ENCODE assay signal across 8 cellular contexts in genomic region chr6:150685860-150686259, GRCh38.
DNase-seq lines count a peak whose midpoint lies in the region; ATAC-seq, FAIRE-seq and TF ChIP-seq lines count a peak whose summit lies in the region.

No MANE protein-coding gene starts in this region.

- no peaks in the 10 kb centered on the region for H3K27me3 Mint-ChIP-seq in astrocyte (ENCODE audit: low read depth, unreplicated experiment)
- no peaks in the 10 kb centered on the region for H3K27me3 Mint-ChIP-seq in memory B cell

- no peak overlapping the region for H2BK5ac ChIP-seq in neuronal stem cell (ENCODE audit: low read length)

- TF ChIP-seq POLR2A in adrenal gland (IDR thresholded peaks at IDR 0.05): no peak

- no peak overlapping the region for H3K9ac ChIP-seq in astrocyte (ENCODE audit: low read length)
- H3K9ac ChIP-seq in neuronal stem cell (ENCODE audit: low read depth, low read length, poor library complexity): no peak overlapping the region

- H3K27me3 ChIP-seq in Panc1 (ENCODE audit: control insufficient read depth, insufficient read depth, low read length): no peaks in the 10 kb centered on the region
- H3K27me3 ChIP-seq in astrocyte (ENCODE audit: insufficient read depth, low read length): no peaks in the 10 kb centered on the region
- H3K27me3 ChIP-seq in adrenal gland: no peaks in the 10 kb centered on the region
- no peaks in the 10 kb centered on the region for H3K27me3 ChIP-seq in neuronal stem cell (ENCODE audit: control insufficient read depth in 3 of 3, insufficient read depth in 3 of 3, low read depth in 1 of 3, low read length in 3 of 3)

- H3K4ac ChIP-seq in neuronal stem cell (ENCODE audit: low read length): no peak overlapping the region

- H2AK5ac ChIP-seq in neuronal stem cell (ENCODE audit: low read depth, low read length): no peak overlapping the region

- in situ Hi-C loops in Panc1 (cut with HindIII; ENCODE audit: low pct_unique_long_range_greater_than_20kb, low sequenced_read_pairs): no loop called here

- 56 to 84% (median 69%) methylated on average over 4 of the region's 4 CpGs for WGBS in adrenal gland, 4 donors
- no CpG with 5 or more reads among the region's 4 CpGs for WGBS in neuronal stem cell (ENCODE audit: extremely low coverage in 2 of 2, insufficient read length in 2 of 2, insufficient replicate concordance in 1 of 2), 2 donors

- no peak overlapping the region for H2BK15ac ChIP-seq in neuronal stem cell (ENCODE audit: low read length)

- H3K4me3 Mint-ChIP-seq in astrocyte (ENCODE audit: unreplicated experiment) (no peak overlapping the region), memory B cell (peak overlapping the region; percentile 14)

- no peaks in the 10 kb centered on the region for H3K36me3 ChIP-seq in Panc1 (ENCODE audit: control insufficient read depth, insufficient read depth, low read length)
- no peaks in the 10 kb centered on the region for H3K36me3 ChIP-seq in astrocyte (ENCODE audit: insufficient read depth, low read length)
- no peaks in the 10 kb centered on the region for H3K36me3 ChIP-seq in adrenal gland (replicated peaks in 1 of 2)
- H3K36me3 ChIP-seq in neuronal stem cell (replicated peaks in 1 of 2; ENCODE audit: control insufficient read depth in 2 of 2, insufficient read depth in 2 of 2, low read length in 2 of 2): no peaks in the 10 kb centered on the region

- POLR2A ChIA-PET in Panc1 (lab: Charles Lee): no interaction called here

- CTCF ChIA-PET in Panc1 (lab: Charles Lee): interaction anchor here (0.5 to 1.1 kb wide), 2 partner anchors 12 to 49 kb away, joined by 3 read pairs; no protein-coding TSS in a partner anchor

- no peak overlapping the region for H4K91ac ChIP-seq in neuronal stem cell (ENCODE audit: low read depth, low read length, poor library complexity)

- intact Hi-C loops in Panc1 (cut with micrococcal nuclease; ENCODE audit: unreplicated experiment) (no loop called here), adrenal gland (cut with DNase I) (no loop called here)

- no peak overlapping the region for H2BK12ac ChIP-seq in neuronal stem cell (ENCODE audit: low read length)

- H3K9me3 Mint-ChIP-seq in astrocyte (ENCODE audit: unreplicated experiment) (no peaks in the 10 kb centered on the region), memory B cell (no peaks in the 10 kb centered on the region)

- no peak overlapping the region for H3K27ac ChIP-seq in Panc1 (ENCODE audit: low read length)
- H3K27ac ChIP-seq in astrocyte (ENCODE audit: low read depth, low read length): no peak overlapping the region
- no peak overlapping the region for H3K27ac ChIP-seq in adrenal gland
- no peak overlapping the region for H3K27ac ChIP-seq in neuronal stem cell (replicated peaks; ENCODE audit: low read length)

- no peak overlapping the region for H3K14ac ChIP-seq in neuronal stem cell (ENCODE audit: low read length)

- H2BK120ac ChIP-seq in neuronal stem cell (ENCODE audit: low read depth, low read length): no peak overlapping the region

- H3K4me1 ChIP-seq in Panc1 (ENCODE audit: control insufficient read depth, insufficient read depth, low read length) (no peaks in the 10 kb centered on the region), astrocyte (ENCODE audit: insufficient read depth, low read length) (no peaks in the 10 kb centered on the region), adrenal gland (replicated peaks in 1 of 2) (no peaks in the 10 kb centered on the region), neuronal stem cell (ENCODE audit: control insufficient read depth in 2 of 2, insufficient read depth in 1 of 2, low read depth in 1 of 2, low read length in 2 of 2) (peaks cover 4 to 13% of the 10 kb centered on the region in 2 donors)

- H3K23ac ChIP-seq in neuronal stem cell (ENCODE audit: low read depth, low read length, poor library complexity): no peak overlapping the region

- H4K8ac ChIP-seq in neuronal stem cell (ENCODE audit: low read depth, low read length): no peak overlapping the region

- H4K20me1 ChIP-seq in astrocyte (ENCODE audit: insufficient read depth, low read length): no peaks in the 10 kb centered on the region

- no peak overlapping the region for H3K4me3 ChIP-seq in GM12875 (ENCODE audit: low read depth, low read length)
- H3K4me3 ChIP-seq in Panc1 (ENCODE audit: low read depth in 2 of 2, low read length in 2 of 2): no peak overlapping the region
- no peak overlapping the region for H3K4me3 ChIP-seq in astrocyte (ENCODE audit: insufficient read depth, low read depth, low read length)
- H3K4me3 ChIP-seq in adrenal gland: no peak overlapping the region
- H3K4me3 ChIP-seq in neuronal stem cell (ENCODE audit: low read length in 2 of 2): no peak overlapping the region

- ATAC-seq in HG03039 (IDR thresholded peaks at IDR 0.05; ENCODE audit: unreplicated experiment) (peak; percentile 51), Panc1 (no peak), memory B cell (ENCODE audit: low read depth) (peak; percentile 52)

- H3K79me1 ChIP-seq in neuronal stem cell (ENCODE audit: low read depth, low read length): peaks cover 2% of the 10 kb centered on the region

- H2AFZ ChIP-seq in astrocyte (ENCODE audit: low read depth, low read length): no peak overlapping the region
- no peak overlapping the region for H2AFZ ChIP-seq in neuronal stem cell (ENCODE audit: low read length)

- H3K4me2 ChIP-seq in astrocyte (ENCODE audit: low read length) (no peak overlapping the region), neuronal stem cell (ENCODE audit: insufficient read depth, low read length, poor library complexity, severe bottlenecking) (no peak overlapping the region)

- no peak for FAIRE-seq in astrocyte (lab: Jason Lieb, UNC)

- H3K4me1 Mint-ChIP-seq in astrocyte (ENCODE audit: low read depth, unreplicated experiment): peaks cover 5% of the 10 kb centered on the region
- peaks cover 65% of the 10 kb centered on the region for H3K4me1 Mint-ChIP-seq in memory B cell

- H3K79me2 ChIP-seq in astrocyte (ENCODE audit: insufficient read depth, low read length): no peaks in the 10 kb centered on the region

- H3K27ac Mint-ChIP-seq in astrocyte (ENCODE audit: unreplicated experiment): no peak overlapping the region
- H3K27ac Mint-ChIP-seq in memory B cell: peak overlapping the region; percentile 94

- DNase-seq in AG09319 (ENCODE audit: extremely low read depth, low read depth) (no peak), Panc1 (ENCODE audit: low read depth, low spot score) (peak; percentile 4), astrocyte (ENCODE audit: low read depth) (no peak), memory B cell (ENCODE audit: low spot score in 2 of 2) (peak; percentile 54 to 60), adrenal gland (no peak), neuronal stem cell (ENCODE audit: low spot score) (no peak)

- TF ChIP-seq CTCF in AG09319 (IDR thresholded peaks at IDR 0.05; ENCODE audit: low read depth, low read length): peak; percentile 39
- peak; percentile 77 for TF ChIP-seq CTCF in GM12875 (IDR thresholded peaks at IDR 0.05; ENCODE audit: borderline replicate concordance, insufficient read depth, low read depth, low read length)
- peak; percentile 83 for TF ChIP-seq CTCF in Panc1 (IDR thresholded peaks at IDR 0.05)
- peak; percentile 48 for TF ChIP-seq CTCF in astrocyte (IDR thresholded peaks at IDR 0.05; ENCODE audit: insufficient read depth, low read depth, low read length)
- TF ChIP-seq CTCF in adrenal gland (IDR thresholded peaks at IDR 0.05): peak in 1 of 6 experiments; percentile 33

- peaks cover 10% of the 10 kb centered on the region for H3K36me3 Mint-ChIP-seq in astrocyte (ENCODE audit: low read depth, unreplicated experiment)
- H3K36me3 Mint-ChIP-seq in memory B cell: peaks cover 7% of the 10 kb centered on the region

- no peak overlapping the region for H3K18ac ChIP-seq in neuronal stem cell (ENCODE audit: low read length)

- BruUV-seq in Panc1 (replicated peaks; lab: Mats Ljungman, UMichigan): no TSS peak

- H3K9me3 ChIP-seq in Panc1 (ENCODE audit: control insufficient read depth, insufficient read depth, low read depth, low read length) (no peaks in the 10 kb centered on the region), astrocyte (ENCODE audit: insufficient read depth, low read depth, low read length) (no peaks in the 10 kb centered on the region), adrenal gland (replicated peaks in 1 of 3) (no peaks in the 10 kb centered on the region), neuronal stem cell (replicated peaks in 1 of 2; ENCODE audit: control insufficient read depth in 2 of 2, insufficient read depth in 1 of 2, low read depth in 1 of 2, low read length in 2 of 2) (no peaks in the 10 kb centered on the region)

Comparison
In these comparisons a context has a peak if more than half of its experiments do, and no peak if none do; other contexts are left out.
1. DNase-seq: peak in Panc1 (single experiment) and memory B cell (2 of 2); none in AG09319 (single experiment), astrocyte (single experiment), adrenal gland (0 of 7) and neuronal stem cell (single experiment).